Comparison of ENCODE assay signal across 1 cellular context in the genomic region with DNA sequence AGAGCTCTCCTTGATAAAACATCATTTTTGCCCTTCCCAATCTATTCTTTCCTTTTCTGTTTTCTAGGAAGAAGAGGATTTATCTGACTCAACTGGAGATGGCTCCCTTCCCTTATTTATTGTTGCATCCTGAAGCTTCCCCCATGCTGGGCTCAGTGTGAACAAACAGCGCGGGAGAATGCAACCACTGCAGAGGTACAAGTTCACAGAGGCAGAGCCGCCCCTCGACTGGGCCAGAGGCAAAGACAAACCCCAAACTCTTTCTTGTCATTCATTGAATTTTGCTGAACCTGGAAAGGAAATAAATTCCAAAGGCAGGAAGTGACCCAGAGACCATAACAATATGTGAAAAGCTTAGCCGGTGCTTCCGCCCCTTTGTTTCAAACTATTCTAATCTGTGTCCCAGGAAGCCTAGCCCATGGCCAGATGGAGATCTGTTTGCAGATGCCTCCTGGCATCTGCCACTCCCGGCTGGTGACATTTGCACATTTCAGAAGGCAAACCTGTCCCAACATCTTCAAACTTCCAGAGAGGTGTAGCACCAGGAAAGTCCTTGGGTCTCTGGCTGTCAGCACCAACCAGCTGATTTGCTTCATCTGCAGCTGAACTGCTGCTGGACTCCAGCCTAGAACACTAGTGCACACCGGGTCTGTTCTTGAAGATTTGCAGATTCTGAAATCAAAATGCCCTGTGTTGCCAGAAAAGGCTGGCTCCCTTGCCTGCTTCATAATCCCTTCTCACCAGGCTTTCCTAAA.
A peak's percentile ranks its signal among the peaks of the same experiment; 100 is the strongest.
TF ChIP-seq lines count a peak whose summit lies in the region.

No MANE protein-coding gene starts in this region.

TF ChIP-seq in HepG2, 621 proteins besides CTCF, POLR2A, EP300 and RAD21 (continued from another document and continues in another):
- TF ChIP-seq ZNF576 (CRISPR knock-in tag; IDR thresholded peaks at IDR 0.05) (no peak), HNF4A (CRISPR knock-in tag; IDR thresholded peaks at IDR 0.05) (peak; percentile 18; the same call in 1 of the 2 replicates), NFYB (CRISPR knock-in tag; IDR thresholded peaks at IDR 0.05) (no peak), SMARCC2 (IDR thresholded peaks at IDR 0.05) (no peak), ZNF44 (CRISPR knock-in tag; IDR thresholded peaks at IDR 0.05) (peak; percentile 59; the same call in 1 of the 2 replicates), KLF13 (CRISPR knock-in tag; IDR thresholded peaks at IDR 0.05) (no peak), HOXA9 (CRISPR knock-in tag; IDR thresholded peaks at IDR 0.05; ENCODE audit: borderline replicate concordance) (no peak), ZNF101 (CRISPR knock-in tag; IDR thresholded peaks at IDR 0.05; ENCODE audit: borderline replicate concordance, low read depth) (no peak), SMAD9 (CRISPR knock-in tag; IDR thresholded peaks at IDR 0.05) (0 out of 2 replicates have a peak, but pooled peaks have one; percentile 54), RELA (CRISPR knock-in tag; IDR thresholded peaks at IDR 0.05) (no peak), MAFF (IDR thresholded peaks at IDR 0.05; ENCODE audit: low read depth, low read length) (no peak), PREB (CRISPR knock-in tag; IDR thresholded peaks at IDR 0.05) (no peak), ZNF232 (CRISPR knock-in tag; IDR thresholded peaks at IDR 0.05; ENCODE audit: borderline replicate concordance) (peak; percentile 43; the same call in 1 of the 2 replicates), ZNF704 (CRISPR knock-in tag; IDR thresholded peaks at IDR 0.05; ENCODE audit: borderline replicate concordance) (no peak), HNRNPL (IDR thresholded peaks at IDR 0.05; ENCODE audit: low read depth, low read length) (0 out of 2 replicates have a peak, but pooled peaks have one; percentile 38), MZF1 (CRISPR knock-in tag; IDR thresholded peaks at IDR 0.05; ENCODE audit: borderline replicate concordance) (no peak), ZNF646 (CRISPR knock-in tag; IDR thresholded peaks at IDR 0.05) (no peak; the same call in 1 of the 2 replicates), XBP1 (CRISPR knock-in tag; IDR thresholded peaks at IDR 0.05) (no peak), THAP11 (CRISPR knock-in tag; IDR thresholded peaks at IDR 0.05) (no peak), ZFP36L1 (CRISPR knock-in tag; IDR thresholded peaks at IDR 0.05) (no peak; the same call in 1 of the 2 replicates), CBX2 (IDR thresholded peaks at IDR 0.05; ENCODE audit: low read depth, low read length) (no peak), CBX2 (CRISPR knock-in tag; IDR thresholded peaks at IDR 0.05; ENCODE audit: low read depth) (no peak), ARNT2 (CRISPR knock-in tag; IDR thresholded peaks at IDR 0.05; ENCODE audit: low read depth) (peak; percentile 35; the same call in 1 of the 2 replicates), SALL2 (CRISPR knock-in tag; IDR thresholded peaks at IDR 0.05) (0 out of 2 replicates have a peak, but pooled peaks have one; percentile 27), IKZF1 (IDR thresholded peaks at IDR 0.05) (no peak), RORA (CRISPR knock-in tag; IDR thresholded peaks at IDR 0.05) (no peak), GMEB2 (CRISPR knock-in tag; IDR thresholded peaks at IDR 0.05; ENCODE audit: low read depth) (no peak), ZNF18 (CRISPR knock-in tag; IDR thresholded peaks at IDR 0.05; ENCODE audit: insufficient replicate concordance) (peak; percentile 82), ZNF224 (CRISPR knock-in tag; IDR thresholded peaks at IDR 0.05) (no peak), NR2C2 (CRISPR knock-in tag; IDR thresholded peaks at IDR 0.05; ENCODE audit: borderline replicate concordance) (no peak)
- TF ChIP-seq, protein P1, sequence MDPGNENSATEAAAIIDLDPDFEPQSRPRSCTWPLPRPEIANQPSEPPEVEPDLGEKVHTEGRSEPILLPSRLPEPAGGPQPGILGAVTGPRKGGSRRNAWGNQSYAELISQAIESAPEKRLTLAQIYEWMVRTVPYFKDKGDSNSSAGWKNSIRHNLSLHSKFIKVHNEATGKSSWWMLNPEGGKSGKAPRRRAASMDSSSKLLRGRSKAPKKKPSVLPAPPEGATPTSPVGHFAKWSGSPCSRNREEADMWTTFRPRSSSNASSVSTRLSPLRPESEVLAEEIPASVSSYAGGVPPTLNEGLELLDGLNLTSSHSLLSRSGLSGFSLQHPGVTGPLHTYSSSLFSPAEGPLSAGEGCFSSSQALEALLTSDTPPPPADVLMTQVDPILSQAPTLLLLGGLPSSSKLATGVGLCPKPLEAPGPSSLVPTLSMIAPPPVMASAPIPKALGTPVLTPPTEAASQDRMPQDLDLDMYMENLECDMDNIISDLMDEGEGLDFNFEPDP (CRISPR knock-in tag; conservative IDR thresholded peaks at IDR 0.05), result no peak
- TF ChIP-seq, protein P2, sequence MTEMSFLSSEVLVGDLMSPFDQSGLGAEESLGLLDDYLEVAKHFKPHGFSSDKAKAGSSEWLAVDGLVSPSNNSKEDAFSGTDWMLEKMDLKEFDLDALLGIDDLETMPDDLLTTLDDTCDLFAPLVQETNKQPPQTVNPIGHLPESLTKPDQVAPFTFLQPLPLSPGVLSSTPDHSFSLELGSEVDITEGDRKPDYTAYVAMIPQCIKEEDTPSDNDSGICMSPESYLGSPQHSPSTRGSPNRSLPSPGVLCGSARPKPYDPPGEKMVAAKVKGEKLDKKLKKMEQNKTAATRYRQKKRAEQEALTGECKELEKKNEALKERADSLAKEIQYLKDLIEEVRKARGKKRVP (CRISPR knock-in tag; IDR thresholded peaks at IDR 0.05), result no peak; a peak in 1 of 4 replicates
- TF ChIP-seq, protein P3, sequence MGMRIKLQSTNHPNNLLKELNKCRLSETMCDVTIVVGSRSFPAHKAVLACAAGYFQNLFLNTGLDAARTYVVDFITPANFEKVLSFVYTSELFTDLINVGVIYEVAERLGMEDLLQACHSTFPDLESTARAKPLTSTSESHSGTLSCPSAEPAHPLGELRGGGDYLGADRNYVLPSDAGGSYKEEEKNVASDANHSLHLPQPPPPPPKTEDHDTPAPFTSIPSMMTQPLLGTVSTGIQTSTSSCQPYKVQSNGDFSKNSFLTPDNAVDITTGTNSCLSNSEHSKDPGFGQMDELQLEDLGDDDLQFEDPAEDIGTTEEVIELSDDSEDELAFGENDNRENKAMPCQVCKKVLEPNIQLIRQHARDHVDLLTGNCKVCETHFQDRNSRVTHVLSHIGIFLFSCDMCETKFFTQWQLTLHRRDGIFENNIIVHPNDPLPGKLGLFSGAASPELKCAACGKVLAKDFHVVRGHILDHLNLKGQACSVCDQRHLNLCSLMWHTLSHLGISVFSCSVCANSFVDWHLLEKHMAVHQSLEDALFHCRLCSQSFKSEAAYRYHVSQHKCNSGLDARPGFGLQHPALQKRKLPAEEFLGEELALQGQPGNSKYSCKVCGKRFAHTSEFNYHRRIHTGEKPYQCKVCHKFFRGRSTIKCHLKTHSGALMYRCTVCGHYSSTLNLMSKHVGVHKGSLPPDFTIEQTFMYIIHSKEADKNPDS (CRISPR knock-in tag; IDR thresholded peaks at IDR 0.05), result no peak
- TF ChIP-seq, protein P4, sequence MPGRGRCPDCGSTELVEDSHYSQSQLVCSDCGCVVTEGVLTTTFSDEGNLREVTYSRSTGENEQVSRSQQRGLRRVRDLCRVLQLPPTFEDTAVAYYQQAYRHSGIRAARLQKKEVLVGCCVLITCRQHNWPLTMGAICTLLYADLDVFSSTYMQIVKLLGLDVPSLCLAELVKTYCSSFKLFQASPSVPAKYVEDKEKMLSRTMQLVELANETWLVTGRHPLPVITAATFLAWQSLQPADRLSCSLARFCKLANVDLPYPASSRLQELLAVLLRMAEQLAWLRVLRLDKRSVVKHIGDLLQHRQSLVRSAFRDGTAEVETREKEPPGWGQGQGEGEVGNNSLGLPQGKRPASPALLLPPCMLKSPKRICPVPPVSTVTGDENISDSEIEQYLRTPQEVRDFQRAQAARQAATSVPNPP (CRISPR knock-in tag; IDR thresholded peaks at IDR 0.05), result no peak
- TF ChIP-seq, protein P5, sequence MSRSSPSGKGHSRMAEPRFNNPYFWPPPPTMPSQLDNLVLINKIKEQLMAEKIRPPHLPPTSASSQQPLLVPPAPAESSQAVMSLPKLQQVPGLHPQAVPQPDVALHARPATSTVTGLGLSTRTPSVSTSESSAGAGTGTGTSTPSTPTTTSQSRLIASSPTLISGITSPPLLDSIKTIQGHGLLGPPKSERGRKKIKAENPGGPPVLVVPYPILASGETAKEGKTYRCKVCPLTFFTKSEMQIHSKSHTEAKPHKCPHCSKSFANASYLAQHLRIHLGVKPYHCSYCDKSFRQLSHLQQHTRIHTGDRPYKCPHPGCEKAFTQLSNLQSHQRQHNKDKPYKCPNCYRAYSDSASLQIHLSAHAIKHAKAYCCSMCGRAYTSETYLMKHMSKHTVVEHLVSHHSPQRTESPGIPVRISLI (CRISPR knock-in tag; IDR thresholded peaks at IDR 0.05; ENCODE audit: borderline replicate concordance), result no peak
